In genomic region chr1:15428252-15428651, GRCh38 we compare ENCODE assay signal across 9 cellular contexts. TPM values are rescaled to one million over a fixed set of nuclear protein-coding genes. Genes with fewer than 3 reads are reported as not detected.
"Had no signal": no experiment of that assay in that cellular context is flagged by ENCODE, and none has a peak within 500 bp of the region (broad histone marks: within the 10 kb centered on the region; RNA-seq: fewer than 3 reads in every experiment).

No MANE protein-coding gene starts in this region.

RNA-seq across cellular contexts. Expression of gene CTRC, which starts 10.0 kb away (rescaled TPM):
- total RNA-seq: activated CD8-positive, alpha-beta T cell treated with anti-CD3 and anti-CD28 coated beads, Interleukin-2, amount 10 ng/mL, durations not matched to agents 7 days and 5 days; activated naive CD4-positive, alpha-beta T cell treated with anti-CD3 and anti-CD28 coated beads, Interleukin-2, amount 50 U/mL, for 72 hours; astrocyte; cardiac muscle cell; LHCN-M2; SK-MEL-5 had no signal

RNA-seq across cellular contexts. Expression of gene CELA2A, which starts 28.3 kb away (rescaled TPM):
- total RNA-seq: activated CD8-positive, alpha-beta T cell treated with anti-CD3 and anti-CD28 coated beads, Interleukin-2, amount 10 ng/mL, durations not matched to agents 7 days and 5 days; activated naive CD4-positive, alpha-beta T cell treated with anti-CD3 and anti-CD28 coated beads, Interleukin-2, amount 50 U/mL, for 72 hours; astrocyte; cardiac muscle cell; LHCN-M2; M059J; Peyer's patch; SK-MEL-5 had no signal

RNA-seq across cellular contexts. Expression of gene CELA2B, which starts 47.7 kb away (rescaled TPM):
- total RNA-seq: activated CD8-positive, alpha-beta T cell treated with anti-CD3 and anti-CD28 coated beads, Interleukin-2, amount 10 ng/mL, durations not matched to agents 7 days and 5 days; activated naive CD4-positive, alpha-beta T cell treated with anti-CD3 and anti-CD28 coated beads, Interleukin-2, amount 50 U/mL, for 72 hours; astrocyte; cardiac muscle cell; LHCN-M2; M059J; Peyer's patch; SK-MEL-5; WTC11 had no signal
